1 cellular context compared by ENCODE assay signal in the genomic region with DNA sequence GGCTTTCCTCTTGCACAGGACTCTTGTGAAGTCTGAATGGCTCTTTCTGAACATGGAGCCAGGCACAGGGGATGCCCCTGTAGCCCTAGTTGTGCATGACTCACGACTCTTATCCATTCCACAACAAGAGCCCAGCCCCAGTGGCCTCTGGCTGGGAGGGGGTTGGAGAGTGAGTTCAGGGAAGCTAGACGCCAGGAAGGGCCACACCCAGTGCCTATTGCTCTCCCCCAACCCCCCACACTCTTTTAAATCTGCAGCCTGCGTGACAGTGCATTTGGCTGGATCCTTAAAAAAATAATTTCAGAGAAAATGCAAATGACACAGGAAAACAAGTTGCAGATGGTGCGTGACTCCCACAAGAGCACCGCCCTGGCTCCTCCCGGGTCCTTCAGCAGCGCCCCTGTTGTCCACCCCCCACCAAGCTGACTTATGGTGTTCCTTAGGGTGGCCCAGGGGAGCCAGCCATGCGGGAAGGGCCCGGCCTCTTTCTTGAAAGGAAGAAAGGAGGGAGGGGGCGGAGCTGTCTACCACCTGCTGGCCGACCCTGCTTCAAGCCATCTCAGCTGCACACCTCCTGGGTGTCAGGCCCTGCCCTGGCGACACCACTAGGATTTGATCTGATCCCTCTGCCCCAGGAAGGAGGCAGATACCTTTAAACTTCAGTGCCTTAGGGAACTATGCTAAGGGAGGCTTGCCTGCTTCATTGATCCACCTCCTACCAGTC.
TF ChIP-seq lines count a peak whose summit lies in the region.

No MANE protein-coding gene starts in this region.

TF ChIP-seq in K562, 482 proteins besides CTCF, POLR2A, EP300 and RAD21 (continued from another document and continues in another):
- TF ChIP-seq, protein P1, sequence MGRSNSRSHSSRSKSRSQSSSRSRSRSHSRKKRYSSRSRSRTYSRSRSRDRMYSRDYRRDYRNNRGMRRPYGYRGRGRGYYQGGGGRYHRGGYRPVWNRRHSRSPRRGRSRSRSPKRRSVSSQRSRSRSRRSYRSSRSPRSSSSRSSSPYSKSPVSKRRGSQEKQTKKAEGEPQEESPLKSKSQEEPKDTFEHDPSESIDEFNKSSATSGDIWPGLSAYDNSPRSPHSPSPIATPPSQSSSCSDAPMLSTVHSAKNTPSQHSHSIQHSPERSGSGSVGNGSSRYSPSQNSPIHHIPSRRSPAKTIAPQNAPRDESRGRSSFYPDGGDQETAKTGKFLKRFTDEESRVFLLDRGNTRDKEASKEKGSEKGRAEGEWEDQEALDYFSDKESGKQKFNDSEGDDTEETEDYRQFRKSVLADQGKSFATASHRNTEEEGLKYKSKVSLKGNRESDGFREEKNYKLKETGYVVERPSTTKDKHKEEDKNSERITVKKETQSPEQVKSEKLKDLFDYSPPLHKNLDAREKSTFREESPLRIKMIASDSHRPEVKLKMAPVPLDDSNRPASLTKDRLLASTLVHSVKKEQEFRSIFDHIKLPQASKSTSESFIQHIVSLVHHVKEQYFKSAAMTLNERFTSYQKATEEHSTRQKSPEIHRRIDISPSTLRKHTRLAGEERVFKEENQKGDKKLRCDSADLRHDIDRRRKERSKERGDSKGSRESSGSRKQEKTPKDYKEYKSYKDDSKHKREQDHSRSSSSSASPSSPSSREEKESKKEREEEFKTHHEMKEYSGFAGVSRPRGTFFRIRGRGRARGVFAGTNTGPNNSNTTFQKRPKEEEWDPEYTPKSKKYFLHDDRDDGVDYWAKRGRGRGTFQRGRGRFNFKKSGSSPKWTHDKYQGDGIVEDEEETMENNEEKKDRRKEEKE (IDR thresholded peaks at IDR 0.05; ENCODE audit: borderline replicate concordance in 1 of 2, control insufficient read depth in 1 of 2, low read depth in 2 of 2, low read length in 1 of 2): no peak
- no peak for TF ChIP-seq CHD2 (IDR thresholded peaks at IDR 0.05; ENCODE audit: low read depth, low read length)
- TF ChIP-seq RCOR1 (IDR thresholded peaks at IDR 0.05; ENCODE audit: borderline replicate concordance in 1 of 2, low read depth in 2 of 2, low read length in 2 of 2): peak in 1 of 2 experiments; percentile 45; a peak in 2 of 4 replicates
- TF ChIP-seq ZNF316 (IDR thresholded peaks at IDR 0.05): peak; percentile 85
- TF ChIP-seq, protein P2, sequence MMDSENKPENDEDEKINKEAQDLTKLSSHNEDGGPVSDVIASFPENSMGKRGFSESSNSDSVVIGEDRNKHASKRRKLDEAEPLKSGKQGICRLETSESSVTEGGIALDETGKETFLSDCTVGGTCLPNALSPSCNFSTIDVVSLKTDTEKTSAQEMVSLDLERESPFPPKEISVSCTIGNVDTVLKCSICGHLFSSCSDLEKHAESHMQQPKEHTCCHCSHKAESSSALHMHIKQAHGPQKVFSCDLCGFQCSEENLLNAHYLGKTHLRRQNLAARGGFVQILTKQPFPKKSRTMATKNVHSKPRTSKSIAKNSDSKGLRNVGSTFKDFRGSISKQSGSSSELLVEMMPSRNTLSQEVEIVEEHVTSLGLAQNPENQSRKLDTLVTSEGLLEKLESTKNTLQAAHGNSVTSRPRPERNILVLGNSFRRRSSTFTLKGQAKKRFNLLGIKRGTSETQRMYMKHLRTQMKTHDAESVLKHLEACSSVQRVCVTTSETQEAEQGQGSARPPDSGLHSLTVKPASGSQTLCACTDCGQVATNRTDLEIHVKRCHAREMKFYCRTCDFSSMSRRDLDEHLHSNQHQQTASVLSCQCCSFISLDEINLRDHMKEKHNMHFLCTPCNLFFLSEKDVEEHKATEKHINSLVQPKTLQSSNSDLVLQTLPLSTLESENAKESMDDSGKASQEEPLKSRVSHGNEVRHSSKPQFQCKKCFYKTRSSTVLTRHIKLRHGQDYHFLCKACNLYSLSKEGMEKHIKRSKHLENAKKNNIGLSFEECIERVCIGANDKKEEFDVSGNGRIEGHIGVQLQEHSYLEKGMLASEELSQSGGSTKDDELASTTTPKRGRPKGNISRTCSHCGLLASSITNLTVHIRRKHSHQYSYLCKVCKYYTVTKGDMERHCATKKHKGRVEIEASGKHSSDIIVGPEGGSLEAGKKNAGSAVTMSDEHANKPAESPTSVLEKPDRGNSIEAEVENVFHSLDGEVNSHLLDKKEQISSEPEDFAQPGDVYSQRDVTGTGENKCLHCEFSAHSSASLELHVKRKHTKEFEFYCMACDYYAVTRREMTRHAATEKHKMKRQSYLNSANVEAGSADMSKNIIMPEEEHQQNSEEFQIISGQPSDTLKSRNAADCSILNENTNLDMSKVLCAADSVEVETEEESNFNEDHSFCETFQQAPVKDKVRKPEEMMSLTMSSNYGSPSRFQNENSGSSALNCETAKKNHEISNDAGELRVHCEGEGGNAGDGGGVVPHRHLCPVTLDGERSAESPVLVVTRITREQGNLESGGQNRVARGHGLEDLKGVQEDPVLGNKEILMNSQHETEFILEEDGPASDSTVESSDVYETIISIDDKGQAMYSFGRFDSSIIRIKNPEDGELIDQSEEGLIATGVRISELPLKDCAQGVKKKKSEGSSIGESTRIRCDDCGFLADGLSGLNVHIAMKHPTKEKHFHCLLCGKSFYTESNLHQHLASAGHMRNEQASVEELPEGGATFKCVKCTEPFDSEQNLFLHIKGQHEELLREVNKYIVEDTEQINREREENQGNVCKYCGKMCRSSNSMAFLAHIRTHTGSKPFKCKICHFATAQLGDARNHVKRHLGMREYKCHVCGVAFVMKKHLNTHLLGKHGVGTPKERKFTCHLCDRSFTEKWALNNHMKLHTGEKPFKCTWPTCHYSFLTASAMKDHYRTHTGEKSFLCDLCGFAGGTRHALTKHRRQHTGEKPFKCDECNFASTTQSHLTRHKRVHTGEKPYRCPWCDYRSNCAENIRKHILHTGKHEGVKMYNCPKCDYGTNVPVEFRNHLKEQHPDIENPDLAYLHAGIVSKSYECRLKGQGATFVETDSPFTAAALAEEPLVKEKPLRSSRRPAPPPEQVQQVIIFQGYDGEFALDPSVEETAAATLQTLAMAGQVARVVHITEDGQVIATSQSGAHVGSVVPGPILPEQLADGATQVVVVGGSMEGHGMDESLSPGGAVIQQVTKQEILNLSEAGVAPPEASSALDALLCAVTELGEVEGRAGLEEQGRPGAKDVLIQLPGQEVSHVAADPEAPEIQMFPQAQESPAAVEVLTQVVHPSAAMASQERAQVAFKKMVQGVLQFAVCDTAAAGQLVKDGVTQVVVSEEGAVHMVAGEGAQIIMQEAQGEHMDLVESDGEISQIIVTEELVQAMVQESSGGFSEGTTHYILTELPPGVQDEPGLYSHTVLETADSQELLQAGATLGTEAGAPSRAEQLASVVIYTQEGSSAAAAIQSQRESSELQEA (IDR thresholded peaks at IDR 0.05; ENCODE audit: low read depth): no peak
- no peak for TF ChIP-seq PPARD (CRISPR knock-in tag; IDR thresholded peaks at IDR 0.05)
- no peak for TF ChIP-seq CHCHD3 (CRISPR knock-in tag; IDR thresholded peaks at IDR 0.05)
- no peak for TF ChIP-seq ELF2 (CRISPR knock-in tag; IDR thresholded peaks at IDR 0.05)
- peak; percentile 74 for TF ChIP-seq L3MBTL2 (IDR thresholded peaks at IDR 0.05)
- TF ChIP-seq, protein P3, sequence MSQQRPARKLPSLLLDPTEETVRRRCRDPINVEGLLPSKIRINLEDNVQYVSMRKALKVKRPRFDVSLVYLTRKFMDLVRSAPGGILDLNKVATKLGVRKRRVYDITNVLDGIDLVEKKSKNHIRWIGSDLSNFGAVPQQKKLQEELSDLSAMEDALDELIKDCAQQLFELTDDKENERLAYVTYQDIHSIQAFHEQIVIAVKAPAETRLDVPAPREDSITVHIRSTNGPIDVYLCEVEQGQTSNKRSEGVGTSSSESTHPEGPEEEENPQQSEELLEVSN (IDR thresholded peaks at IDR 0.05; ENCODE audit: borderline replicate concordance in 1 of 2, extremely low read depth in 1 of 2, insufficient read depth in 1 of 2, insufficient read length in 1 of 2, low read depth in 1 of 2, low read length in 1 of 2, poor library complexity in 1 of 2, severe bottlenecking in 1 of 2): peak in 1 of 2 experiments; percentile 65
- no peak for TF ChIP-seq TAL1 (IDR thresholded peaks at IDR 0.05)
- TF ChIP-seq, protein P4, sequence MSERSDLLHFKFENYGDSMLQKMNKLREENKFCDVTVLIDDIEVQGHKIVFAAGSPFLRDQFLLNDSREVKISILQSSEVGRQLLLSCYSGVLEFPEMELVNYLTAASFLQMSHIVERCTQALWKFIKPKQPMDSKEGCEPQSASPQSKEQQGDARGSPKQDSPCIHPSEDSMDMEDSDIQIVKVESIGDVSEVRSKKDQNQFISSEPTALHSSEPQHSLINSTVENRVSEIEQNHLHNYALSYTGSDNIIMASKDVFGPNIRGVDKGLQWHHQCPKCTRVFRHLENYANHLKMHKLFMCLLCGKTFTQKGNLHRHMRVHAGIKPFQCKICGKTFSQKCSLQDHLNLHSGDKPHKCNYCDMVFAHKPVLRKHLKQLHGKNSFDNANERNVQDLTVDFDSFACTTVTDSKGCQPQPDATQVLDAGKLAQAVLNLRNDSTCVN (CRISPR knock-in tag; IDR thresholded peaks at IDR 0.05): no peak
- TF ChIP-seq, protein P5, sequence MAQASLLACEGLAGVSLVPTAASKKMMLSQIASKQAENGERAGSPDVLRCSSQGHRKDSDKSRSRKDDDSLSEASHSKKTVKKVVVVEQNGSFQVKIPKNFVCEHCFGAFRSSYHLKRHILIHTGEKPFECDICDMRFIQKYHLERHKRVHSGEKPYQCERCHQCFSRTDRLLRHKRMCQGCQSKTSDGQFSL (CRISPR knock-in tag; IDR thresholded peaks at IDR 0.05): peak; percentile 58; the same call in 1 of the 2 replicates
- TF ChIP-seq, protein P5 (tag; IDR thresholded peaks at IDR 0.05): no peak
- TF ChIP-seq, protein P6, sequence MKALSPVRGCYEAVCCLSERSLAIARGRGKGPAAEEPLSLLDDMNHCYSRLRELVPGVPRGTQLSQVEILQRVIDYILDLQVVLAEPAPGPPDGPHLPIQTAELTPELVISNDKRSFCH (CRISPR knock-in tag; IDR thresholded peaks at IDR 0.05): no peak
- TF ChIP-seq, protein P6 (tag; IDR thresholded peaks at IDR 0.05): no peak
- TF ChIP-seq ZNF212 (CRISPR knock-in tag; IDR thresholded peaks at IDR 0.05): no peak
- TF ChIP-seq TBP (optimal IDR thresholded peaks at IDR 0.05; ENCODE audit: low read depth, low read length): peak; percentile 19
- TF ChIP-seq TEAD4 (IDR thresholded peaks at IDR 0.05; ENCODE audit: low read length): 0 out of 2 replicates have a peak, but pooled peaks have one; percentile 14
- no peak for TF ChIP-seq TEAD4 (CRISPR knock-in tag; IDR thresholded peaks at IDR 0.05; ENCODE audit: borderline replicate concordance)
- TF ChIP-seq ELF1 (tag; IDR thresholded peaks at IDR 0.05): 0 out of 2 replicates have a peak, but pooled peaks have one; percentile 14
- TF ChIP-seq, protein P7, sequence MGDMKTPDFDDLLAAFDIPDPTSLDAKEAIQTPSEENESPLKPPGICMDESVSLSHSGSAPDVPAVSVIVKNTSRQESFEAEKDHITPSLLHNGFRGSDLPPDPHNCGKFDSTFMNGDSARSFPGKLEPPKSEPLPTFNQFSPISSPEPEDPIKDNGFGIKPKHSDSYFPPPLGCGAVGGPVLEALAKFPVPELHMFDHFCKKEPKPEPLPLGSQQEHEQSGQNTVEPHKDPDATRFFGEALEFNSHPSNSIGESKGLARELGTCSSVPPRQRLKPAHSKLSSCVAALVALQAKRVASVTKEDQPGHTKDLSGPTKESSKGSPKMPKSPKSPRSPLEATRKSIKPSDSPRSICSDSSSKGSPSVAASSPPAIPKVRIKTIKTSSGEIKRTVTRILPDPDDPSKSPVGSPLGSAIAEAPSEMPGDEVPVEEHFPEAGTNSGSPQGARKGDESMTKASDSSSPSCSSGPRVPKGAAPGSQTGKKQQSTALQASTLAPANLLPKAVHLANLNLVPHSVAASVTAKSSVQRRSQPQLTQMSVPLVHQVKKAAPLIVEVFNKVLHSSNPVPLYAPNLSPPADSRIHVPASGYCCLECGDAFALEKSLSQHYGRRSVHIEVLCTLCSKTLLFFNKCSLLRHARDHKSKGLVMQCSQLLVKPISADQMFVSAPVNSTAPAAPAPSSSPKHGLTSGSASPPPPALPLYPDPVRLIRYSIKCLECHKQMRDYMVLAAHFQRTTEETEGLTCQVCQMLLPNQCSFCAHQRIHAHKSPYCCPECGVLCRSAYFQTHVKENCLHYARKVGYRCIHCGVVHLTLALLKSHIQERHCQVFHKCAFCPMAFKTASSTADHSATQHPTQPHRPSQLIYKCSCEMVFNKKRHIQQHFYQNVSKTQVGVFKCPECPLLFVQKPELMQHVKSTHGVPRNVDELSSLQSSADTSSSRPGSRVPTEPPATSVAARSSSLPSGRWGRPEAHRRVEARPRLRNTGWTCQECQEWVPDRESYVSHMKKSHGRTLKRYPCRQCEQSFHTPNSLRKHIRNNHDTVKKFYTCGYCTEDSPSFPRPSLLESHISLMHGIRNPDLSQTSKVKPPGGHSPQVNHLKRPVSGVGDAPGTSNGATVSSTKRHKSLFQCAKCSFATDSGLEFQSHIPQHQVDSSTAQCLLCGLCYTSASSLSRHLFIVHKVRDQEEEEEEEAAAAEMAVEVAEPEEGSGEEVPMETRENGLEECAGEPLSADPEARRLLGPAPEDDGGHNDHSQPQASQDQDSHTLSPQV (IDR thresholded peaks at IDR 0.05): peak; percentile 61
- TF ChIP-seq ATF1 (CRISPR knock-in tag; IDR thresholded peaks at IDR 0.05): no peak
- 0 out of 2 replicates have a peak, but pooled peaks have one; percentile 37 for TF ChIP-seq ATF1 (tag; IDR thresholded peaks at IDR 0.05)
- TF ChIP-seq PHF21A (IDR thresholded peaks at IDR 0.05; ENCODE audit: borderline replicate concordance, low read depth): 0 out of 2 replicates have a peak, but pooled peaks have one; percentile 38
- peak; percentile 63 for TF ChIP-seq CBFA2T3 (IDR thresholded peaks at IDR 0.05)
- 0 out of 4 replicates have a peak, but pooled peaks of 1 of the 2 experiments have one; percentile 18 for TF ChIP-seq KDM1A (IDR thresholded peaks at IDR 0.05)
- TF ChIP-seq POLR3A (IDR thresholded peaks at IDR 0.05; ENCODE audit: borderline replicate concordance, extremely low read depth, insufficient read depth, insufficient read length): no peak
- TF ChIP-seq, protein P8, sequence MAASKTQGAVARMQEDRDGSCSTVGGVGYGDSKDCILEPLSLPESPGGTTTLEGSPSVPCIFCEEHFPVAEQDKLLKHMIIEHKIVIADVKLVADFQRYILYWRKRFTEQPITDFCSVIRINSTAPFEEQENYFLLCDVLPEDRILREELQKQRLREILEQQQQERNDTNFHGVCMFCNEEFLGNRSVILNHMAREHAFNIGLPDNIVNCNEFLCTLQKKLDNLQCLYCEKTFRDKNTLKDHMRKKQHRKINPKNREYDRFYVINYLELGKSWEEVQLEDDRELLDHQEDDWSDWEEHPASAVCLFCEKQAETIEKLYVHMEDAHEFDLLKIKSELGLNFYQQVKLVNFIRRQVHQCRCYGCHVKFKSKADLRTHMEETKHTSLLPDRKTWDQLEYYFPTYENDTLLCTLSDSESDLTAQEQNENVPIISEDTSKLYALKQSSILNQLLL (CRISPR knock-in tag; IDR thresholded peaks at IDR 0.05; ENCODE audit: borderline replicate concordance): no peak
- TF ChIP-seq HDGF (IDR thresholded peaks at IDR 0.05): no peak
- no peak for TF ChIP-seq SMC3 (conservative IDR thresholded peaks at IDR 0.05; ENCODE audit: insufficient read depth, low read depth, low read length)
- TF ChIP-seq CCAR2 (IDR thresholded peaks at IDR 0.05; ENCODE audit: low read depth, low read length): no peak
- TF ChIP-seq KLF16 (IDR thresholded peaks at IDR 0.05): no peak
- no peak for TF ChIP-seq BCOR (IDR thresholded peaks at IDR 0.05)
- no peak for TF ChIP-seq IFI16 (CRISPR knock-in tag; IDR thresholded peaks at IDR 0.05)
- no peak for TF ChIP-seq MCM7 (IDR thresholded peaks at IDR 0.05)
